ENCODE assay signal across 12 cellular contexts in the genomic region with DNA sequence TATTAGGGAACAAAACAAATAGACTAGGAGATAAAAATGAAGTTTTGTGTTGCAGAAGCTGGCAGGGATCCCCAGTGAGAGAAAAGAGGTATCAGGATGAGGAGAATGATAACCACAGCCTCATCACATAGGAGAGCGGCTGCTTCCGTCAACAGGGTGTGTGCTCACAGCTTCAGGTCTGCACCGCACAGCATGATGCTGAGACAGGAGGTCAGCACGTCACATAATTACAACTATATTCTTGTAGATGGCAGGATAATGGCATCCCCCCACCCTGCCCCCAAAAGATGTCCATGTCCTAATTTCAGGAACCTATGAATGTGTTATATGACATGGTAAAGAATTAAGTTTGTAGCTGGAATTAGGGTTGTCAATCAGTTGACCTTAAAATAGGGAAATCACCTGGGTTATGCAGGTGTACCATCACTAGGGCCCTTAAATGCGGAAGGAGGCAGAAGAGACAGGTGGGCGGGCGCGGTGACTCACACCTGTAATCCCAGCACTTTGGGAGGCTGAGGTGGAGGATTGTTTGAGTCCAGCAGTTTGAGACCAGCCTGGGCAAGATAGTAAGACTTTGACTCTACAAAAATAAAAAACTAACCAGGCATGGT.
DNase-seq lines count a peak whose midpoint lies in the region; ATAC-seq and TF ChIP-seq lines count a peak whose summit lies in the region.
"Had no signal": no experiment of that assay in that cellular context is flagged by ENCODE, and none has a peak within 500 bp of the region (broad histone marks: within the 10 kb centered on the region; RNA-seq: fewer than 3 reads in every experiment).

No MANE protein-coding gene starts in this region.

- H3K27me3 Mint-ChIP-seq in CD8-positive, alpha-beta memory T cell = peaks cover 0 to 4% of the 10 kb centered on the region in 2 donors
- H3K27me3 Mint-ChIP-seq in T-helper 2 cell treated with Interferon-gamma antibody and Interleukin-4, amounts not matched to agents 5 μg/mL and 100 μg/mL, for 36 hours (ENCODE audit: low read depth) = no peaks in the 10 kb centered on the region
- no peaks in the 10 kb centered on the region for H3K27me3 Mint-ChIP-seq in activated naive CD8-positive, alpha-beta T cell treated with anti-CD3 and anti-CD28 coated beads, Interleukin-2, amount 10 ng/mL, durations not matched to agents 7 days and 5 days
- H3K27me3 Mint-ChIP-seq in progenitor cell of endocrine pancreas = no peaks in the 10 kb centered on the region

- CTCF ChIA-PET in CD8-positive, alpha-beta memory T cell (lab: Charles Lee) = interaction anchor here (1.0 to 1.8 kb wide), 16 partner anchors 16 to 171 kb away, joined by 3 to 10 read pairs (median 4); partner anchors contain the start of gene ARL4C

- peak overlapping the region; percentile 14 to 76 (median 69) for H3K4me3 Mint-ChIP-seq in CD8-positive, alpha-beta memory T cell
- peak overlapping the region; percentile 72 for H3K4me3 Mint-ChIP-seq in T-helper 2 cell treated with Interferon-gamma antibody and Interleukin-4, amounts not matched to agents 5 μg/mL and 100 μg/mL, for 36 hours
- peak overlapping the region; percentile 59 for H3K4me3 Mint-ChIP-seq in activated naive CD8-positive, alpha-beta T cell treated with anti-CD3 and anti-CD28 coated beads, Interleukin-2, amount 10 ng/mL, durations not matched to agents 7 days and 5 days
- H3K4me3 Mint-ChIP-seq in progenitor cell of endocrine pancreas (ENCODE audit: low read depth) = no peak overlapping the region
- H3K4me3 Mint-ChIP-seq: neural crest cell had no signal

- peaks cover 86% of the 10 kb centered on the region for H3K4me1 ChIP-seq in CD8-positive, alpha-beta memory T cell (ENCODE audit: insufficient read depth, low read length)

- peak; percentile 59 for ATAC-seq in activated naive CD8-positive, alpha-beta T cell treated with anti-CD3 and anti-CD28 coated beads, Interleukin-2, amount 10 ng/mL, durations not matched to agents 7 days and 5 days (ENCODE audit: low read depth)
- no peak for ATAC-seq in HG02970 (IDR thresholded peaks at IDR 0.05; ENCODE audit: low FRiP score, unreplicated experiment)

- H3K36me3 Mint-ChIP-seq in CD8-positive, alpha-beta memory T cell = peaks cover 0 to 13% (median 2%) of the 10 kb centered on the region in 3 donors
- peaks cover 10% of the 10 kb centered on the region for H3K36me3 Mint-ChIP-seq in T-helper 2 cell treated with Interferon-gamma antibody and Interleukin-4, amounts not matched to agents 5 μg/mL and 100 μg/mL, for 36 hours (ENCODE audit: low read depth)
- peaks cover 8% of the 10 kb centered on the region for H3K36me3 Mint-ChIP-seq in activated naive CD8-positive, alpha-beta T cell treated with anti-CD3 and anti-CD28 coated beads, Interleukin-2, amount 10 ng/mL, durations not matched to agents 7 days and 5 days
- no peaks in the 10 kb centered on the region for H3K36me3 Mint-ChIP-seq in progenitor cell of endocrine pancreas (ENCODE audit: insufficient read depth)

- H3K4me1 Mint-ChIP-seq in CD8-positive, alpha-beta memory T cell = peaks cover 75 to 93% (median 91%) of the 10 kb centered on the region in 3 donors
- peaks cover 72% of the 10 kb centered on the region for H3K4me1 Mint-ChIP-seq in T-helper 2 cell treated with Interferon-gamma antibody and Interleukin-4, amounts not matched to agents 5 μg/mL and 100 μg/mL, for 36 hours (ENCODE audit: low read depth)
- H3K4me1 Mint-ChIP-seq in activated naive CD8-positive, alpha-beta T cell treated with anti-CD3 and anti-CD28 coated beads, Interleukin-2, amount 10 ng/mL, durations not matched to agents 7 days and 5 days = peaks cover 66% of the 10 kb centered on the region
- peaks cover 31% of the 10 kb centered on the region for H3K4me1 Mint-ChIP-seq in progenitor cell of endocrine pancreas (ENCODE audit: low read depth)

- no peak overlapping the region for H3K4me3 ChIP-seq in CD8-positive, alpha-beta memory T cell (ENCODE audit: low read length)

- H3K27ac Mint-ChIP-seq in CD8-positive, alpha-beta memory T cell = peak overlapping the region; percentile 96 to 100 (median 100)
- H3K27ac Mint-ChIP-seq in T-helper 2 cell treated with Interferon-gamma antibody and Interleukin-4, amounts not matched to agents 5 μg/mL and 100 μg/mL, for 36 hours = peak overlapping the region; percentile 95
- peak overlapping the region; percentile 97 for H3K27ac Mint-ChIP-seq in activated naive CD8-positive, alpha-beta T cell treated with anti-CD3 and anti-CD28 coated beads, Interleukin-2, amount 10 ng/mL, durations not matched to agents 7 days and 5 days
- peak overlapping the region; percentile 27 for H3K27ac Mint-ChIP-seq in progenitor cell of endocrine pancreas

- TF ChIP-seq CTCF in progenitor cell of endocrine pancreas (IDR thresholded peaks at IDR 0.05; ENCODE audit: unreplicated experiment) = no peak

- peaks cover 0 to 4% (median 4%) of the 10 kb centered on the region in 5 donors for H3K9me3 Mint-ChIP-seq in CD8-positive, alpha-beta memory T cell
- peaks cover 8% of the 10 kb centered on the region for H3K9me3 Mint-ChIP-seq in T-helper 2 cell treated with Interferon-gamma antibody and Interleukin-4, amounts not matched to agents 5 μg/mL and 100 μg/mL, for 36 hours
- peaks cover 5% of the 10 kb centered on the region for H3K9me3 Mint-ChIP-seq in activated naive CD8-positive, alpha-beta T cell treated with anti-CD3 and anti-CD28 coated beads, Interleukin-2, amount 10 ng/mL, durations not matched to agents 7 days and 5 days
- H3K9me3 Mint-ChIP-seq in progenitor cell of endocrine pancreas (ENCODE audit: low read depth) = peaks cover 8% of the 10 kb centered on the region
- H3K9me3 Mint-ChIP-seq: neural crest cell had no signal

- H3K36me3 ChIP-seq in CD8-positive, alpha-beta memory T cell (ENCODE audit: insufficient read depth, low read length) = no peaks in the 10 kb centered on the region

- no peaks in the 10 kb centered on the region for H3K9me3 ChIP-seq in CD8-positive, alpha-beta memory T cell (ENCODE audit: low read length)

- H3K27me3 ChIP-seq in CD8-positive, alpha-beta memory T cell (ENCODE audit: insufficient read depth, low read length, poor library complexity, severe bottlenecking) = no peaks in the 10 kb centered on the region

- POLR2A ChIA-PET in CD8-positive, alpha-beta memory T cell (lab: Charles Lee) = interaction anchor here (0.5 to 3.5 kb wide), 7 partner anchors 21 to 148 kb away, joined by 3 to 23 read pairs (median 7); partner anchors contain the start of gene ARL4C
- POLR2A ChIA-PET in activated naive CD8-positive, alpha-beta T cell treated with anti-CD3 and anti-CD28 coated beads, Interleukin-2, amount 10 ng/mL, durations not matched to agents 7 days and 5 days (lab: Charles Lee) = interaction anchor here (0.7 to 10.5 kb wide), 13 partner anchors 9 to 144 kb away, joined by 3 to 212 read pairs (median 4); partner anchors contain the start of gene ARL4C

- peak overlapping the region; percentile 73 for H3K27ac ChIP-seq in CD8-positive, alpha-beta memory T cell (ENCODE audit: low read depth, low read length)

- peak; percentile 47 to 88 (median 83) for DNase-seq in CD8-positive, alpha-beta memory T cell
- peak; percentile 45 for DNase-seq in T-helper 2 cell treated with Interferon-gamma antibody and Interleukin-4, amounts not matched to agents 5 μg/mL and 100 μg/mL, for 36 hours (ENCODE audit: low spot score)
- no peak for DNase-seq in activated naive CD8-positive, alpha-beta T cell treated with anti-CD3 and anti-CD28 coated beads, Interleukin-2, amount 10 ng/mL, durations not matched to agents 7 days and 5 days
- DNase-seq in progenitor cell of endocrine pancreas (ENCODE audit: low spot score, unreplicated experiment) (no peak), OCI-M1 (lab: John Stamatoyannopoulos, UW) (no peak), C1 segment of cervical spinal cord (lab: John Stamatoyannopoulos, UW) (no peak), HuH-7.5 (ENCODE audit: low spot score) (no peak)
- DNase-seq: DMS79, NCI-H1092 treated with DMSO at 0.1 percent for 48 hours, SHP77 treated with DMSO at 0.1 percent for 48 hours had no signal

Comparison
In these comparisons a context has a peak if more than half of its experiments do, and no peak if none do; other contexts are left out.
1. DNase-seq: peak in CD8-positive, alpha-beta memory T cell (5 of 5) and T-helper 2 cell treated with Interferon-gamma antibody and Interleukin-4, amounts not matched to agents 5 μg/mL and 100 μg/mL, for 36 hours (single experiment); none in activated naive CD8-positive, alpha-beta T cell treated with anti-CD3 and anti-CD28 coated beads, Interleukin-2, amount 10 ng/mL, durations not matched to agents 7 days and 5 days (single experiment), progenitor cell of endocrine pancreas (single experiment), OCI-M1 (single experiment), C1 segment of cervical spinal cord (0 of 14) and HuH-7.5 (single experiment).
2. H3K27ac Mint-ChIP-seq: peak in every context shown above with its lines; median percentile 100 in CD8-positive, alpha-beta memory T cell; 97 in activated naive CD8-positive, alpha-beta T cell treated with anti-CD3 and anti-CD28 coated beads, Interleukin-2, amount 10 ng/mL, durations not matched to agents 7 days and 5 days; 95 in T-helper 2 cell treated with Interferon-gamma antibody and Interleukin-4, amounts not matched to agents 5 μg/mL and 100 μg/mL, for 36 hours; 27 in progenitor cell of endocrine pancreas.